8 cellular contexts compared by ENCODE assay signal in genomic region chrX:63350551-63350950, GRCh38. TPM values are rescaled to one million over a fixed set of nuclear protein-coding genes. Genes with fewer than 3 reads are reported as not detected.
A peak's percentile ranks its signal among the peaks of the same experiment; 100 is the strongest.
DNase-seq lines count a peak whose midpoint lies in the region; ATAC-seq and TF ChIP-seq lines count a peak whose summit lies in the region.

No MANE protein-coding gene starts in this region.

- no peak overlapping the region for H2BK5ac ChIP-seq in neuronal stem cell (ENCODE audit: low read length)

- no peak overlapping the region for H3K23ac ChIP-seq in neuronal stem cell (ENCODE audit: low read depth, low read length, poor library complexity)

- H2BK12ac ChIP-seq in neuronal stem cell (ENCODE audit: low read length): no peak overlapping the region

- no peak overlapping the region for H4K91ac ChIP-seq in neuronal stem cell (ENCODE audit: low read depth, low read length, poor library complexity)

- peak overlapping the region; percentile 49 for H2BK15ac ChIP-seq in neuronal stem cell (ENCODE audit: low read length)

- H3K9ac ChIP-seq in neuronal stem cell (ENCODE audit: low read depth, low read length, poor library complexity): peak overlapping the region; percentile 88

- CTCF ChIA-PET in activated CD8-positive, alpha-beta T cell treated with anti-CD3 and anti-CD28 coated beads, Interleukin-2, amount 10 ng/mL, durations not matched to agents 7 days and 5 days (lab: Charles Lee): no interaction called here

- WGBS in neuronal stem cell (ENCODE audit: extremely low coverage in 2 of 2, insufficient read length in 2 of 2, insufficient replicate concordance in 1 of 2), 2 donors: no CpG with 5 or more reads among the region's 15 CpGs

- H2BK120ac ChIP-seq in neuronal stem cell (ENCODE audit: low read depth, low read length): no peak overlapping the region

- H3K4me2 ChIP-seq in neuronal stem cell (ENCODE audit: insufficient read depth, low read length, poor library complexity, severe bottlenecking): peak overlapping the region; percentile 57

- no peaks in the 10 kb centered on the region for H3K27me3 Mint-ChIP-seq in HFFc6 (ENCODE audit: insufficient read depth)
- H3K27me3 Mint-ChIP-seq in activated CD8-positive, alpha-beta T cell treated with anti-CD3 and anti-CD28 coated beads, Interleukin-2, amount 10 ng/mL, durations not matched to agents 7 days and 5 days (ENCODE audit: low read depth): no peaks in the 10 kb centered on the region

- peak overlapping the region; percentile 82 for H3K27ac Mint-ChIP-seq in HFFc6
- H3K27ac Mint-ChIP-seq in activated CD8-positive, alpha-beta T cell treated with anti-CD3 and anti-CD28 coated beads, Interleukin-2, amount 10 ng/mL, durations not matched to agents 7 days and 5 days: peak overlapping the region; percentile 93

- peaks cover 15% of the 10 kb centered on the region for H3K4me1 Mint-ChIP-seq in HFFc6 (ENCODE audit: low read depth)
- H3K4me1 Mint-ChIP-seq in activated CD8-positive, alpha-beta T cell treated with anti-CD3 and anti-CD28 coated beads, Interleukin-2, amount 10 ng/mL, durations not matched to agents 7 days and 5 days (ENCODE audit: low read depth): peaks cover 26% of the 10 kb centered on the region

- no peak overlapping the region for H3K4ac ChIP-seq in neuronal stem cell (ENCODE audit: low read length)

- peak overlapping the region; percentile 97 for H3K4me3 Mint-ChIP-seq in HFFc6
- H3K4me3 Mint-ChIP-seq in activated CD8-positive, alpha-beta T cell treated with anti-CD3 and anti-CD28 coated beads, Interleukin-2, amount 10 ng/mL, durations not matched to agents 7 days and 5 days: peak overlapping the region; percentile 96

- no peaks in the 10 kb centered on the region for H3K27me3 ChIP-seq in neuronal stem cell (ENCODE audit: control insufficient read depth in 3 of 3, insufficient read depth in 3 of 3, low read depth in 1 of 3, low read length in 3 of 3)

- peak; percentile 61 for DNase-seq in activated CD8-positive, alpha-beta memory T cell treated with anti-CD3 and anti-CD28 coated beads for 24 hours
- no peak for DNase-seq in activated CD8-positive, alpha-beta memory T cell treated with anti-CD3 and anti-CD28 coated beads, Interleukin-2, amount 50 U/mL, for 4 hours
- DNase-seq in HFFc6: no peak
- peak; percentile 77 for DNase-seq in NCI-H1092 treated with DMSO at 0.1 percent for 48 hours (lab: John Stamatoyannopoulos, UW)
- peak; percentile 45 for DNase-seq in activated CD8-positive, alpha-beta T cell treated with anti-CD3 and anti-CD28 coated beads, Interleukin-2, amount 10 ng/mL, durations not matched to agents 7 days and 5 days
- DNase-seq in fibroblast of mammary gland (ENCODE audit: low read depth): peak; percentile 3
- no peak for DNase-seq in neuronal stem cell (ENCODE audit: low spot score)
- no peak for DNase-seq in GM10266 (ENCODE audit: extremely low spot score)

- H3K14ac ChIP-seq in neuronal stem cell (ENCODE audit: low read length): no peak overlapping the region

- peaks cover 0 to 1% of the 10 kb centered on the region in 2 donors for H3K4me1 ChIP-seq in neuronal stem cell (ENCODE audit: control insufficient read depth in 2 of 2, insufficient read depth in 1 of 2, low read depth in 1 of 2, low read length in 2 of 2)

- ATAC-seq in activated CD8-positive, alpha-beta T cell treated with anti-CD3 and anti-CD28 coated beads, Interleukin-2, amount 10 ng/mL, durations not matched to agents 7 days and 5 days: peak; percentile 63

- no peaks in the 10 kb centered on the region for H3K79me1 ChIP-seq in neuronal stem cell (ENCODE audit: low read depth, low read length)

- peak overlapping the region; percentile 80 for H3K18ac ChIP-seq in neuronal stem cell (ENCODE audit: low read length)

- no peak for TF ChIP-seq CTCF in HFFc6 (IDR thresholded peaks at IDR 0.05)
- TF ChIP-seq CTCF in fibroblast of mammary gland (conservative IDR thresholded peaks at IDR 0.05; ENCODE audit: control insufficient read depth, insufficient read depth, low read depth, low read length): no peak
- no peak for TF ChIP-seq CTCF in GM10266 (IDR thresholded peaks at IDR 0.05; ENCODE audit: control insufficient read depth, insufficient read depth, low read depth, missing control alignments)

- H3K36me3 ChIP-seq in neuronal stem cell (replicated peaks in 1 of 2; ENCODE audit: control insufficient read depth in 2 of 2, insufficient read depth in 2 of 2, low read length in 2 of 2): peaks cover 0 to 3% of the 10 kb centered on the region in 2 donors

- H3K27ac ChIP-seq in neuronal stem cell (replicated peaks; ENCODE audit: low read length): peak overlapping the region; percentile 89

- no peak overlapping the region for H4K8ac ChIP-seq in neuronal stem cell (ENCODE audit: low read depth, low read length)

- H3K9me3 Mint-ChIP-seq in HFFc6: no peaks in the 10 kb centered on the region
- H3K9me3 Mint-ChIP-seq in activated CD8-positive, alpha-beta T cell treated with anti-CD3 and anti-CD28 coated beads, Interleukin-2, amount 10 ng/mL, durations not matched to agents 7 days and 5 days (ENCODE audit: insufficient read depth): no peaks in the 10 kb centered on the region

- peak overlapping the region; percentile 57 for H3K4me3 ChIP-seq in fibroblast of mammary gland (ENCODE audit: control insufficient read depth, low read depth, low read length)
- peak overlapping the region; percentile 75 to 91 for H3K4me3 ChIP-seq in neuronal stem cell (ENCODE audit: low read length in 2 of 2)

- no peaks in the 10 kb centered on the region for H3K36me3 Mint-ChIP-seq in HFFc6 (ENCODE audit: low read depth)
- H3K36me3 Mint-ChIP-seq in activated CD8-positive, alpha-beta T cell treated with anti-CD3 and anti-CD28 coated beads, Interleukin-2, amount 10 ng/mL, durations not matched to agents 7 days and 5 days (ENCODE audit: low read depth): peaks cover 11% of the 10 kb centered on the region

- no peak overlapping the region for H2AK5ac ChIP-seq in neuronal stem cell (ENCODE audit: low read depth, low read length)

- H2AFZ ChIP-seq in neuronal stem cell (ENCODE audit: low read length): peak overlapping the region; percentile 95

- POLR2A ChIA-PET in activated CD8-positive, alpha-beta T cell treated with anti-CD3 and anti-CD28 coated beads, Interleukin-2, amount 10 ng/mL, durations not matched to agents 7 days and 5 days (lab: Charles Lee): no interaction called here

- H3K9me3 ChIP-seq in neuronal stem cell (replicated peaks in 1 of 2; ENCODE audit: control insufficient read depth in 2 of 2, insufficient read depth in 1 of 2, low read depth in 1 of 2, low read length in 2 of 2): no peaks in the 10 kb centered on the region

RNA-seq across cellular contexts. Expression of gene SPIN4, which starts 0.6 kb away (rescaled TPM):
- total RNA-seq in HFFc6 (2021; fragmentation: NEBNext Ultra II Directional; extraction: Animal tissue kit (Norgen Biotek cat#: 25700)): 1 to 10 TPM; 3.5 to 6.5 (median 6.0) TPM
- 10 to 100 TPM; 13.4 to 13.8 TPM for total RNA-seq in activated CD8-positive, alpha-beta T cell treated with anti-CD3 and anti-CD28 coated beads, Interleukin-2, amount 10 ng/mL, durations not matched to agents 7 days and 5 days
- polyA plus RNA-seq in neuronal stem cell (2013, experiment 1 of 2): 7.2 TPM
- polyA plus RNA-seq in neuronal stem cell (2013, experiment 2 of 2): 7.8 TPM

Comparison
In these comparisons a context has a peak if more than half of its experiments do, and no peak if none do; other contexts are left out.
1. DNase-seq: peak in activated CD8-positive, alpha-beta memory T cell treated with anti-CD3 and anti-CD28 coated beads for 24 hours (single experiment), NCI-H1092 treated with DMSO at 0.1 percent for 48 hours (single experiment), activated CD8-positive, alpha-beta T cell treated with anti-CD3 and anti-CD28 coated beads, Interleukin-2, amount 10 ng/mL, durations not matched to agents 7 days and 5 days (single experiment) and fibroblast of mammary gland (single experiment); none in activated CD8-positive, alpha-beta memory T cell treated with anti-CD3 and anti-CD28 coated beads, Interleukin-2, amount 50 U/mL, for 4 hours (single experiment), HFFc6 (single experiment), neuronal stem cell (single experiment) and GM10266 (single experiment).